ENCODE assay signal across 8 cellular contexts in the genomic region with DNA sequence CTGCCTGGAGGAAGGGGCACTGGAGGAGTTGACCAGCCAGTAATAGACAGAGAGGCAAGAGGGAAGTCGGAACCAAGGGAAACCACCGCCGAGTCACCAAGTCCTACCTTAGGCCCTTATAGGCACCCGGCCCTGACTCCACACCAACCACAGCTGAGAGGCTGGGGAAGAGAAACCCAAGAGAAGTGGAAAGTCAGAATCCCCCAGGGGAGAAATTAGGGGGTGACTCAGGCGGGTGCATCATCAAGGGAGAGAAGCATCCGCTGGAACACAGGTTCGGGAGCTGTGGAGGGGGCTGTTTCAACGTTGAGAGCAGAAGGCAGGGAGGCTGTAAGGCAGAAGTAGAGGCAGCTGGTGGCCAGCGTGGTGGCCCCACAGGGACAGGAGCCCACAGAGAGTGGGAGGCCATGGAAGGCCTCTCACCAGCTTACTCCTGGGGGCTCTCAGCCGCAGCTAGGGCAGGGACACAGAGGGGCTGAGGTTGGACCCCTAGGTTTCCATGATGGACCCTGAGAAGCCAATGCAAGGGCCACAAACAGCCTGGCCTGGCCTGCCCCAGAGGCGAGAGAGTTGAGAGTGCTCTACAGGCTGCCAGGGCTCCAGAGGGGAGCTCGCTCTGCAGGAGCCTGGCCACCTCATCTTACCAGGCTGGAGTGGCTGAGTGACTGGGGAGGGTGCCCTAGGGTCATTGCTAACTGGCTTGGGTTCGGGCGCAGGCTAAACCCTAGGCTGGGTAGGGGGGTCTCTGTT. TPM values are rescaled to one million over a fixed set of nuclear protein-coding genes. Genes with fewer than 3 reads are reported as not detected.
DNase-seq lines count a peak whose midpoint lies in the region; ATAC-seq and TF ChIP-seq lines count a peak whose summit lies in the region.

No MANE protein-coding gene starts in this region.

- H3K4me1 ChIP-seq in hepatocyte (ENCODE audit: insufficient read depth) (peaks cover 55% of the 10 kb centered on the region), thyroid gland (peaks cover 28 to 38% of the 10 kb centered on the region in 2 donors)

- H3K27ac Mint-ChIP-seq in activated T-cell treated with anti-CD3 and anti-CD28 coated beads, Interleukin-2, amount 50 U/mL, for 24 hours: peak overlapping the region; percentile 97

- TF ChIP-seq CTCF in hepatocyte (IDR thresholded peaks at IDR 0.05; ENCODE audit: poor library complexity): no peak
- no peak for TF ChIP-seq CTCF in thyroid gland (IDR thresholded peaks at IDR 0.05)

- peaks cover 38% of the 10 kb centered on the region for H3K4me1 Mint-ChIP-seq in activated T-cell treated with anti-CD3 and anti-CD28 coated beads, Interleukin-2, amount 50 U/mL, for 24 hours (ENCODE audit: low read depth)

- H3K27me3 Mint-ChIP-seq in activated T-cell treated with anti-CD3 and anti-CD28 coated beads, Interleukin-2, amount 50 U/mL, for 24 hours: peaks cover 12% of the 10 kb centered on the region

- H4K20me1 ChIP-seq in hepatocyte (ENCODE audit: insufficient read depth, poor library complexity, severe bottlenecking): no peaks in the 10 kb centered on the region

- H3K36me3 Mint-ChIP-seq in activated T-cell treated with anti-CD3 and anti-CD28 coated beads, Interleukin-2, amount 50 U/mL, for 24 hours (ENCODE audit: low read depth): peaks cover 34% of the 10 kb centered on the region

- H3K9me3 ChIP-seq in hepatocyte (ENCODE audit: low read depth) (no peaks in the 10 kb centered on the region), thyroid gland (no peaks in the 10 kb centered on the region)

- no peak for TF ChIP-seq POLR2A in thyroid gland (IDR thresholded peaks at IDR 0.05)

- peak overlapping the region; percentile 92 for H3K4me2 ChIP-seq in hepatocyte

- peak; percentile 65 for ATAC-seq in HG02981 (IDR thresholded peaks at IDR 0.05; ENCODE audit: unreplicated experiment)

- no peaks in the 10 kb centered on the region for H3K9me2 ChIP-seq in hepatocyte (replicated peaks; ENCODE audit: insufficient read depth)

- H3K27ac ChIP-seq in hepatocyte: peak overlapping the region; percentile 99
- H3K27ac ChIP-seq in thyroid gland: peak overlapping the region; percentile 92 to 97 (median 93)

- H2AFZ ChIP-seq in hepatocyte: no peak overlapping the region

- DNase-seq in stimulated activated CD4-positive, alpha-beta T cell treated with anti-CD3 and anti-CD28 coated beads, Interleukin-1b, Interleukin-23, amount 100 ng/mL, for 48 hours: peak; percentile 61
- DNase-seq in stimulated activated CD4-positive, alpha-beta T cell treated with anti-CD3 and anti-CD28 coated beads, Interleukin-4, amount 100 ng/mL, for 1 hour: no peak
- no peak for DNase-seq in activated T-cell treated with anti-CD3 and anti-CD28 coated beads, Interleukin-2, amount 50 U/mL, for 24 hours
- DNase-seq in hepatocyte (ENCODE audit: low spot score) (no peak), thyroid gland (no peak), NCI-H2107 treated with DMSO at 0.1 percent for 48 hours (lab: John Stamatoyannopoulos, UW; ENCODE audit: unreplicated experiment) (no peak), NOMO-1 treated with dmso at 0.1 percent for 144 hours (lab: John Stamatoyannopoulos, UW; ENCODE audit: unreplicated experiment) (no peak)

- H3K4me3 Mint-ChIP-seq in activated T-cell treated with anti-CD3 and anti-CD28 coated beads, Interleukin-2, amount 50 U/mL, for 24 hours: peak overlapping the region; percentile 94

- H3K27me3 ChIP-seq in hepatocyte (peaks cover 4% of the 10 kb centered on the region), thyroid gland (no peaks in the 10 kb centered on the region)

- H3K36me3 ChIP-seq in hepatocyte (replicated peaks; ENCODE audit: insufficient read depth, low read depth): no peaks in the 10 kb centered on the region
- no peaks in the 10 kb centered on the region for H3K36me3 ChIP-seq in thyroid gland

- peaks cover 48% of the 10 kb centered on the region for H3K79me2 ChIP-seq in hepatocyte

- H3K9me3 Mint-ChIP-seq in activated T-cell treated with anti-CD3 and anti-CD28 coated beads, Interleukin-2, amount 50 U/mL, for 24 hours: no peaks in the 10 kb centered on the region

- intact Hi-C loops in thyroid gland (cut with DNase I): no loop called here

- 90% methylated on average over 14 of the region's 14 CpGs for WGBS in hepatocyte (ENCODE audit: low lambda C conversion rate, missing lambda C conversion rate)
- 67 to 77% methylated on average over 9 to 11 of the region's 14 CpGs for WGBS in thyroid gland, 2 donors

- no peak overlapping the region for H3K4me3 ChIP-seq in hepatocyte
- peak overlapping the region in 1 of 3 donors; percentile 80 for H3K4me3 ChIP-seq in thyroid gland (replicated peaks in 1 of 3)

RNA-seq across cellular contexts. Expression of gene TRMT61A, which starts 1.4 kb away (rescaled TPM):
- 8.2 and 8.9 TPM in 2 replicates for total RNA-seq in hepatocyte
- polyA plus RNA-seq in hepatocyte: 13.2 and 15.0 TPM in 2 replicates
- 10 to 100 TPM; 14.9 to 24.4 (median 21.3) TPM for total RNA-seq in thyroid gland

RNA-seq across cellular contexts. Expression of gene CKB, which starts 5.0 kb away (rescaled TPM):
- total RNA-seq in hepatocyte (523 and 682 TPM in 2 replicates), thyroid gland (100 to 1,000 TPM; 190 to 373 (median 266) TPM)
- 2,788 and 2,829 TPM in 2 replicates for polyA plus RNA-seq in hepatocyte

RNA-seq across cellular contexts. Expression of gene BAG5, which starts 34.9 kb away (rescaled TPM):
- total RNA-seq in hepatocyte: 25.8 and 27.4 TPM in 2 replicates
- 11.7 and 13.9 TPM in 2 replicates for polyA plus RNA-seq in hepatocyte
- 10 to 100 TPM; 39.4 to 77.5 (median 44.4) TPM for total RNA-seq in thyroid gland

RNA-seq across cellular contexts. Expression of gene COA8, which starts 35.2 kb away (rescaled TPM):
- total RNA-seq in hepatocyte: 58.7 and 59.1 TPM in 2 replicates
- 68.2 and 71.5 TPM in 2 replicates for polyA plus RNA-seq in hepatocyte
- 10 to 100 TPM; 25.9 to 50.4 (median 33.6) TPM for total RNA-seq in thyroid gland
